Comparison of ENCODE assay signal across 7 cellular contexts in the genomic region with DNA sequence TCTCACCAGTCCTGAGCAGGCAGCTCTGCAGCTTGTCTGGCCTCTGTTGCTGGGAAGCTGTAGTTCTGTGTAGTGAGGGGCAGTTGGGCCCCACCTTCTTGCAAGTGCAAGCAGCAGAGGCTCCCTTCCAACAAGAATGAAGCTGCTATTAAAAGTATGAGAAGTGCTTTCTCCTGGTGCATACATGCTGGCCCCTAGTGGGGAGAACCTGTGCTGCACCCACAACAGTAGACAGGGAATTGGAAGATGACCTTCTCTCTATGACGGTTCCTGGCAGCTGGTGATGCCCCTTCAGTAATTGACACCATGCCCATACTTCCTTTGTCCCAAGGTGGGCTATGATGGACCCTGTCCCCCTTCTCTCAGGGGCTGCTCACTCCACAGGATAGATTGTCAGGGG.
DNase-seq lines count a peak whose midpoint lies in the region; ATAC-seq and TF ChIP-seq lines count a peak whose summit lies in the region.
"Not testable (repeated sequence)": the region's sequence is repeated elsewhere in the genome, so short reads cannot be mapped to it uniquely, and the experiment has no call there.

No MANE protein-coding gene starts in this region.

- not testable (repeated sequence) for H3K36me3 Mint-ChIP-seq in WTC11

- not testable (repeated sequence) for DNase-seq in WTC11 (ENCODE audit: low spot score); right lobe of liver

- intact Hi-C loops in right lobe of liver (cut with DNase I), result not testable (repeated sequence)

- not testable (repeated sequence) for H3K4me1 Mint-ChIP-seq in WTC11

- H3K4me3 Mint-ChIP-seq in WTC11, result not testable (repeated sequence)

- H3K27me3 ChIP-seq in right lobe of liver, result not testable (repeated sequence)

- H3K27ac Mint-ChIP-seq in WTC11, result not testable (repeated sequence)

- H3K36me3 ChIP-seq in right lobe of liver, result not testable (repeated sequence)

- not testable (repeated sequence) for TF ChIP-seq CTCF in WTC11 (IDR thresholded peaks at IDR 0.05); right lobe of liver (IDR thresholded peaks at IDR 0.05)

- POLR2A ChIA-PET in WTC11 (lab: Charles Lee), result not testable (repeated sequence)

- not testable (repeated sequence) for H3K27me3 Mint-ChIP-seq in WTC11 (ENCODE audit: low read depth)

- not testable (repeated sequence) for H3K9me3 Mint-ChIP-seq in WTC11

- no CpG with 5 or more reads among the region's 1 CpG for WGBS in right lobe of liver (ENCODE audit: insufficient coverage, low coverage, low lambda C conversion rate, missing lambda C conversion rate)

- CTCF ChIA-PET in WTC11 (lab: Charles Lee), result not testable (repeated sequence)

- ATAC-seq in GM18858 (IDR thresholded peaks at IDR 0.05; ENCODE audit: unreplicated experiment) (peak; percentile 56), GM19351 (IDR thresholded peaks at IDR 0.05; ENCODE audit: unreplicated experiment) (peak; percentile 68), GM21717 (IDR thresholded peaks at IDR 0.05; ENCODE audit: unreplicated experiment) (peak; percentile 61), HG02870 (IDR thresholded peaks at IDR 0.05; ENCODE audit: unreplicated experiment) (peak; percentile 57), HG03378 (IDR thresholded peaks at IDR 0.05; ENCODE audit: unreplicated experiment) (peak; percentile 54), WTC11 (peak; percentile 71), right lobe of liver (peak; percentile 62 to 91 (median 86))

- H3K4me1 ChIP-seq in right lobe of liver, result not testable (repeated sequence)

- H3K4me3 ChIP-seq in right lobe of liver, result not testable (repeated sequence)

- TF ChIP-seq POLR2A in right lobe of liver (IDR thresholded peaks at IDR 0.05), result not testable (repeated sequence)

- H3K9me3 ChIP-seq in right lobe of liver, result not testable (repeated sequence)

- H3K27ac ChIP-seq in right lobe of liver, result not testable (repeated sequence)
